ENCODE assay signal across 20 cellular contexts in the genomic region with DNA sequence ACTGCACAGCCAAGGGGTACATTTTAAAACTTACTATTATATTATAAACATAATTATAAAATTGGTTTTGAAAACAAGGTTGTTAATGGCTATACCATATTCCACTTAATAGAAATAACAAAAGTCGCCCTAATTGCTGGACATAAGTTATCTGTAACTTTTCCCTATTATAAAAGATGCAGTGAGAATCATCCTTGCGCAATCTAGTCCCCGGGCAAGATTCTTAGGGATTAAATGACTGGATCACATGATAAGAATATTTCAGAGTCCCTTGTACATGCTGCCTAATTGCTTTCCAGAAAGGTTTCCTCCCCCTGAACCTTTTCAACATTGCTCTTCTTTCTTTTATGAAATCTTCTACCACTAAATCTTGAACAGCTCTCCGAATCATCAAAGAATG.
"Had no signal": no experiment of that assay in that cellular context is flagged by ENCODE, and none has a peak within 500 bp of the region (broad histone marks: within the 10 kb centered on the region; RNA-seq: fewer than 3 reads in every experiment).

No MANE protein-coding gene starts in this region.

- H3K79me2 ChIP-seq: parathyroid adenoma had no signal

- H3K4me3 Mint-ChIP-seq: dendritic cell treated with granulocyte-macrophage colony-stimulating factor and Interleukin-4, amounts not matched to agents 40 ng/mL and 50 ng/mL, for 4 days; effector memory CD8-positive, alpha-beta T cell; immature natural killer cell; nephron had no signal

- H3K36me3 Mint-ChIP-seq: immature natural killer cell had no signal

- H3K9ac ChIP-seq: parathyroid adenoma had no signal

- H3K4me1 ChIP-seq: foreskin keratinocyte, left ventricle myocardium inferior, lower lobe of right lung, parathyroid adenoma, psoas muscle had no signal

- H3K9me3 Mint-ChIP-seq: dendritic cell treated with granulocyte-macrophage colony-stimulating factor and Interleukin-4, amounts not matched to agents 40 ng/mL and 50 ng/mL, for 4 days; effector memory CD8-positive, alpha-beta T cell; immature natural killer cell had no signal

- H3K27me3 Mint-ChIP-seq: dendritic cell treated with granulocyte-macrophage colony-stimulating factor and Interleukin-4, amounts not matched to agents 40 ng/mL and 50 ng/mL, for 4 days had no signal

- H3K27me3 ChIP-seq: foreskin keratinocyte, stomach, transverse colon had no signal

- H2AFZ ChIP-seq: parathyroid adenoma had no signal

- DNase-seq: effector memory CD8-positive, alpha-beta T cell; immature natural killer cell; kidney; left cardiac atrium; left ventricle myocardium inferior; lower lobe of right lung; mesenchymal stem cell; midbrain; psoas muscle; retina; stimulated activated CD4-positive, alpha-beta T cell treated with anti-CD3 and anti-CD28 coated beads, Interleukin-2, amount 100 ng/mL, for 24 hours; stimulated activated naive CD4-positive, alpha-beta T cell; stomach; substantia nigra; transverse colon had no signal

- H3K27ac ChIP-seq: foreskin keratinocyte, left ventricle myocardium inferior, lower lobe of right lung, parathyroid adenoma, psoas muscle, stomach, thoracic aorta had no signal

- H3K27ac Mint-ChIP-seq: dendritic cell treated with granulocyte-macrophage colony-stimulating factor and Interleukin-4, amounts not matched to agents 40 ng/mL and 50 ng/mL, for 4 days; effector memory CD8-positive, alpha-beta T cell; immature natural killer cell; nephron had no signal

- H3K4me1 Mint-ChIP-seq: immature natural killer cell, nephron had no signal

- H3K4me3 ChIP-seq: left ventricle myocardium inferior, lower lobe of right lung, psoas muscle, stomach, thoracic aorta, transverse colon had no signal

- H3K9me3 ChIP-seq: lower lobe of right lung, psoas muscle, stomach, thoracic aorta, transverse colon had no signal

- H3K36me3 ChIP-seq: left ventricle myocardium inferior, lower lobe of right lung, stomach, thoracic aorta, transverse colon had no signal
